In the genomic region with DNA sequence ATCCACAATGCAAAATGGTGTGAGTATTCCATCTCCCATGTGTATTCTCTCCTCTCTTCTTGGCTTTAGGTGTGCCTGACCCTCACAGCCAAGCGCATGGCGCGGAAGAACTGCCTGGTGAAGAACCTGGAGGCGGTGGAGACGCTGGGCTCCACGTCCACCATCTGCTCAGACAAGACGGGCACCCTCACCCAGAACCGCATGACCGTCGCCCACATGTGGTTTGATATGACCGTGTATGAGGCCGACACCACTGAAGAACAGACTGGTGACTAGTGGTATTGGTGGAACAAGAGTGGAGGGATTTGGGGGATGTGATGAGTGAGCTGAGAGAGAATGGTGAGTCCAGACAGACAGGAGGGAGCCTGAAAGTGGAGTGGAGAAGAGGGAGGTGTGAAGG, we compare ENCODE assay signal across 29 cellular contexts. TPM values are rescaled to one million over a fixed set of nuclear protein-coding genes. Genes with fewer than 3 reads are reported as not detected.
"Had no signal": no experiment of that assay in that cellular context is flagged by ENCODE, and none has a peak within 500 bp of the region (broad histone marks: within the 10 kb centered on the region; RNA-seq: fewer than 3 reads in every experiment).

No MANE protein-coding gene starts in this region.

- H3K27ac Mint-ChIP-seq: activated naive CD4-positive, alpha-beta T cell treated with anti-CD3 and anti-CD28 coated beads, Interleukin-2, amount 10 ng/mL, durations not matched to agents 7 days and 5 days; activated T-cell treated with anti-CD3 and anti-CD28 coated beads, Interleukin-2, amount 50 U/mL, for 72 hours; effector memory CD8-positive, alpha-beta T cell; mesothelial cell of epicardium; WTC11 had no signal

- H3K4me3 Mint-ChIP-seq: activated naive CD4-positive, alpha-beta T cell treated with anti-CD3 and anti-CD28 coated beads, Interleukin-2, amount 10 ng/mL, durations not matched to agents 7 days and 5 days; activated T-cell treated with anti-CD3 and anti-CD28 coated beads, Interleukin-2, amount 50 U/mL, for 72 hours; effector memory CD8-positive, alpha-beta T cell; mesothelial cell of epicardium; WTC11 had no signal

- ATAC-seq: effector memory CD8-positive, alpha-beta T cell; left lung; sciatic nerve; WTC11 had no signal

- FAIRE-seq: colon, endothelial cell of umbilical vein, frontal cortex, small intestine had no signal

- H3K36me3 ChIP-seq: brain microvascular endothelial cell, esophagus muscularis mucosa, left lung, thoracic aorta, upper lobe of left lung had no signal

- H3K9me3 ChIP-seq: esophagus muscularis mucosa, left lung, thoracic aorta, upper lobe of left lung had no signal

- H3K27ac ChIP-seq: brain microvascular endothelial cell, esophagus muscularis mucosa, left lung, thoracic aorta, upper lobe of left lung had no signal

- H3K4me1 ChIP-seq: esophagus muscularis mucosa had no signal

- H3K9me3 Mint-ChIP-seq: activated naive CD4-positive, alpha-beta T cell treated with anti-CD3 and anti-CD28 coated beads, Interleukin-2, amount 10 ng/mL, durations not matched to agents 7 days and 5 days; activated T-cell treated with anti-CD3 and anti-CD28 coated beads, Interleukin-2, amount 50 U/mL, for 72 hours; effector memory CD8-positive, alpha-beta T cell; mesothelial cell of epicardium; WTC11 had no signal

- DNase-seq: activated CD4-positive, alpha-beta T cell treated with anti-CD3 and anti-CD28 coated beads, Interleukin-2, amount 50 U/mL, for 48 hours; activated effector memory CD4-positive, alpha-beta T cell treated with Interleukin-2 at 50 U/mL for 16 hours; activated naive CD4-positive, alpha-beta T cell treated with anti-CD3 and anti-CD28 coated beads, Interleukin-2, amount 10 ng/mL, durations not matched to agents 7 days and 5 days; activated T-cell treated with anti-CD3 and anti-CD28 coated beads, Interleukin-2, amount 50 U/mL, for 72 hours; brain microvascular endothelial cell; central memory CD4-positive, alpha-beta T cell; effector memory CD8-positive, alpha-beta T cell; hippocampal formation; kidney glomerular epithelial cell; left lung; nucleus accumbens; small intestine; stimulated activated CD4-positive, alpha-beta T cell treated with anti-CD3 and anti-CD28 coated beads, Interleukin-2, amount 100 ng/mL, for 24 hours; stimulated activated naive CD4-positive, alpha-beta T cell; T-helper 1 cell; T-helper 9 cell had no signal

- H3K4me3 ChIP-seq: esophagus muscularis mucosa, left lung, thoracic aorta, upper lobe of left lung had no signal

- H3K36me3 Mint-ChIP-seq: activated naive CD4-positive, alpha-beta T cell treated with anti-CD3 and anti-CD28 coated beads, Interleukin-2, amount 10 ng/mL, durations not matched to agents 7 days and 5 days; mesothelial cell of epicardium; WTC11 had no signal

- H3K27me3 ChIP-seq: brain microvascular endothelial cell, esophagus muscularis mucosa, upper lobe of left lung had no signal

RNA-seq across cellular contexts. Expression of a gene that starts 15.1 kb away (rescaled TPM):
- total RNA-seq: activated T-cell treated with anti-CD3 and anti-CD28 coated beads, Interleukin-2, amount 50 U/mL, for 72 hours; dermis microvascular lymphatic vessel endothelial cell; endothelial cell of umbilical vein; frontal cortex; left lung; lung microvascular endothelial cell; renal cortical epithelial cell had no signal
- polyA plus RNA-seq: endothelial cell of umbilical vein, neural cell had no signal

RNA-seq across cellular contexts. Expression of a gene that starts 23.9 kb away (rescaled TPM):
- total RNA-seq: activated T-cell treated with anti-CD3 and anti-CD28 coated beads, Interleukin-2, amount 50 U/mL, for 72 hours; dermis microvascular lymphatic vessel endothelial cell; endothelial cell of umbilical vein; lung microvascular endothelial cell; renal cortical epithelial cell had no signal
- polyA plus RNA-seq: endothelial cell of umbilical vein, neural cell had no signal

RNA-seq across cellular contexts. Expression of a gene that starts 50.9 kb away (rescaled TPM):
- total RNA-seq: activated T-cell treated with anti-CD3 and anti-CD28 coated beads, Interleukin-2, amount 50 U/mL, for 72 hours; dermis microvascular lymphatic vessel endothelial cell; endothelial cell of umbilical vein; lung microvascular endothelial cell had no signal
- polyA plus RNA-seq: endothelial cell of umbilical vein had no signal
